ENCODE assay signal across 1 cellular context in the genomic region with DNA sequence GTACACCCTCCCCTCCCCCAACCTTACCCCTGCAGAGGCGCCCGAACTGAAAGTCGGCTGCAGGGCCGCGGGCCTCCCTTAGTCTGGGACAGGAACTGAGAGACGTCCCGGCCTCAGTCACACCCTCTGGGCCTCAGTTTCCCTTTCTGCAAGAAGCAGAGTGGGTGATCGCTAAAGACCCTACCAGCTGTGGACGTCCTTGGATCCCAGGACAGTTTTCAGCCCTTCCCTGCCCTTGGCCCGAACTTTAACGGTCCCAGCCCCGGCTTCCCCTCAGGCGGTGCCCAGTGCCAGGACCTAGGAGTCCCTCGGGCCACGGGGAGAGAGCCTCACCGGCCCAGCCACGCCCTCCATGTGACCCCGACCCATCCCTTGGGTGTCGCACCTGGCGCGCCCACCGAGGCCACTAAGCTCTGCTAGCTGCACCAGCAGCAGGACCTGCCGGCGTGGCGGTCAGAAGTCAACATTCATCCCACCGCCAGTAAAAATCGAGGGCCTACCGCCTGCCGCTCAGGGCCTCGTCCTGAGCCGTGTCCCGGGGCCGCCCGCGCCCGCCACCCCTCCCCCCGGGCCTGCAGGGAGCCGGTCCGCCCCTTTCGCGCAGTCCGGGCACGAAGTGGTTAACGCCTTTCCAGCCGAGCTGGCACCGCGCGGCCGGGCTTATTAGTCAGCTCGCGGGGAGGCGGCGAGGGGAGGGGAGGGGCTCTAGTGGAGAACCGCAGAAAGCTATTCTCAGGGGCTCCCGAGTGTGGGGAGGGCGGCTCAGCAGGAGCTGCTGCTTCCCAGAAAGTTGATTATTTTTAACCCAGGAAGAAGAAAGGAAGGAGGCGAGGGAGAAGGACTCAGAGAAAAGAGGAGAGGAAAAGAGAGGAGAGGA.
TF ChIP-seq lines count a peak whose summit lies in the region.

No MANE protein-coding gene starts in this region.

TF ChIP-seq in HEK293, 187 proteins besides CTCF, POLR2A, EP300 and RAD21 (continued from another document and continues in another):
- TF ChIP-seq, protein P1, sequence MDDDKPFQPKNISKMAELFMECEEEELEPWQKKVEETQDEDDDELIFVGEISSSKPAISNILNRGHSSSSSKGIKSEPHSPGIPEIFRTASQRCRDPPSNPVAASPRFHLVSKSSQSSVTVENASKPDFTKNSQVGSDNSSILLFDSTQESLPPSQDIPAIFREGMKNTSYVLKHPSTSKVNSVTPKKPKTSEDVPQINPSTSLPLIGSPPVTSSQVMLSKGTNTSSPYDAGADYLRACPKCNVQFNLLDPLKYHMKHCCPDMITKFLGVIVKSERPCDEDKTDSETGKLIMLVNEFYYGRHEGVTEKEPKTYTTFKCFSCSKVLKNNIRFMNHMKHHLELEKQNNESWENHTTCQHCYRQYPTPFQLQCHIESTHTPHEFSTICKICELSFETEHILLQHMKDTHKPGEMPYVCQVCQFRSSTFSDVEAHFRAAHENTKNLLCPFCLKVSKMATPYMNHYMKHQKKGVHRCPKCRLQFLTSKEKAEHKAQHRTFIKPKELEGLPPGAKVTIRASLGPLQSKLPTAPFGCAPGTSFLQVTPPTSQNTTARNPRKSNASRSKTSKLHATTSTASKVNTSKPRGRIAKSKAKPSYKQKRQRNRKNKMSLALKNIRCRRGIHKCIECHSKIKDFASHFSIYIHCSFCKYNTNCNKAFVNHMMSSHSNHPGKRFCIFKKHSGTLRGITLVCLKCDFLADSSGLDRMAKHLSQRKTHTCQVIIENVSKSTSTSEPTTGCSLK (tag by site-specific recombination; IDR thresholded peaks at IDR 0.05), result no peak
- TF ChIP-seq ZNF324 (tag by site-specific recombination; IDR thresholded peaks at IDR 0.05) (peak; percentile 69), ZNF214 (tag by site-specific recombination; IDR thresholded peaks at IDR 0.05; ENCODE audit: borderline replicate concordance) (no peak), ZNF529 (tag by site-specific recombination; IDR thresholded peaks at IDR 0.05; ENCODE audit: insufficient replicate concordance) (no peak), ZNF776 (tag by site-specific recombination; IDR thresholded peaks at IDR 0.05; ENCODE audit: borderline replicate concordance) (no peak), ZSCAN16 (tag by site-specific recombination; IDR thresholded peaks at IDR 0.05) (no peak), OSR2 (tag by site-specific recombination; IDR thresholded peaks at IDR 0.05) (peak; percentile 18), ZNF660 (tag by site-specific recombination; IDR thresholded peaks at IDR 0.05) (peak; percentile 87), ZNF555 (tag by site-specific recombination; conservative IDR thresholded peaks at IDR 0.05) (no peak), ZNF426 (tag by site-specific recombination; IDR thresholded peaks at IDR 0.05) (no peak), PRDM1 (tag by site-specific recombination; IDR thresholded peaks at IDR 0.05) (peak; percentile 69), SP2 (tag by site-specific recombination; IDR thresholded peaks at IDR 0.05) (peak; percentile 63), ZNF785 (tag by site-specific recombination; IDR thresholded peaks at IDR 0.05) (no peak), ZFP3 (tag by site-specific recombination; IDR thresholded peaks at IDR 0.05; ENCODE audit: low read depth) (no peak), SALL2 (tag by site-specific recombination; IDR thresholded peaks at IDR 0.05; ENCODE audit: borderline replicate concordance) (no peak), ZNF155 (tag by site-specific recombination; IDR thresholded peaks at IDR 0.05) (no peak), TCF7L2 (IDR thresholded peaks at IDR 0.05; ENCODE audit: borderline replicate concordance, low read depth, low read length) (no peak), ZNF544 (tag by site-specific recombination; IDR thresholded peaks at IDR 0.05) (no peak), ZNF623 (tag by site-specific recombination; IDR thresholded peaks at IDR 0.05) (no peak), SCRT2 (tag by site-specific recombination; IDR thresholded peaks at IDR 0.05) (no peak), ZBTB17 (tag by site-specific recombination; IDR thresholded peaks at IDR 0.05) (peak; percentile 74), ZSCAN23 (tag by site-specific recombination; IDR thresholded peaks at IDR 0.05) (no peak), ZNF394 (tag by site-specific recombination; IDR thresholded peaks at IDR 0.05; ENCODE audit: borderline replicate concordance) (peak; percentile 89), ZNF585B (tag by site-specific recombination; IDR thresholded peaks at IDR 0.05) (no peak), ZNF157 (tag by site-specific recombination; IDR thresholded peaks at IDR 0.05) (no peak; the same call in 1 of the 2 replicates), REPIN1 (tag by site-specific recombination; IDR thresholded peaks at IDR 0.05; ENCODE audit: low read depth) (no peak), ZBTB48 (tag by site-specific recombination; IDR thresholded peaks at IDR 0.05) (peak; percentile 9; the same call in 1 of the 2 replicates), ZBTB1 (tag by site-specific recombination; IDR thresholded peaks at IDR 0.05) (0 out of 2 replicates have a peak, but pooled peaks have one; percentile 14), GLI2 (tag by site-specific recombination; IDR thresholded peaks at IDR 0.05; ENCODE audit: borderline replicate concordance, low read depth) (no peak), ZBTB8A (tag by site-specific recombination; IDR thresholded peaks at IDR 0.05) (peak; percentile 98), MZF1 (tag by site-specific recombination; IDR thresholded peaks at IDR 0.05; ENCODE audit: borderline replicate concordance) (peak; percentile 58; the same call in 1 of the 2 replicates), KLF9 (tag by site-specific recombination; IDR thresholded peaks at IDR 0.05; ENCODE audit: low read depth) (peak; percentile 64), ZSCAN30 (tag by site-specific recombination; IDR thresholded peaks at IDR 0.05) (peak; percentile 93), ZNF558 (tag by site-specific recombination; IDR thresholded peaks at IDR 0.05) (no peak), ZNF146 (tag by site-specific recombination; IDR thresholded peaks at IDR 0.05) (no peak), ZNF10 (tag by site-specific recombination; IDR thresholded peaks at IDR 0.05) (0 out of 2 replicates have a peak, but pooled peaks have one; percentile 8), ZNF221 (tag by site-specific recombination; IDR thresholded peaks at IDR 0.05; ENCODE audit: borderline replicate concordance) (no peak), ZNF501 (tag by site-specific recombination; IDR thresholded peaks at IDR 0.05) (peak; percentile 28; the same call in 1 of the 2 replicates)
- TF ChIP-seq, protein P2, sequence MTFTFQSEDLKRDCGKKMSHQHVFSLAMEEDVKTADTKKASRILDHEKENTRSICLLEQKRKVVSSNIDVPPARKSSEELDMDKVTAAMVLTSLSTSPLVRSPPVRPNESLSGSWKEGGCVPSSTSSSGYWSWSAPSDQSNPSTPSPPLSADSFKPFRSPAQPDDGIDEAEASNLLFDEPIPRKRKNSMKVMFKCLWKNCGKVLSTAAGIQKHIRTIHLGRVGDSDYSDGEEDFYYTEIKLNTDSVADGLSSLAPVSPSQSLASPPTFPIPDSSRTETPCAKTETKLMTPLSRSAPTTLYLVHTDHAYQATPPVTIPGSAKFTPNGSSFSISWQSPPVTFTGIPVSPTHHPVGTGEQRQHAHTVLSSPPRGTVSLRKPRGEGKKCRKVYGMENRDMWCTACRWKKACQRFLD (tag by site-specific recombination; IDR thresholded peaks at IDR 0.05), result no peak
- TF ChIP-seq, protein P3, sequence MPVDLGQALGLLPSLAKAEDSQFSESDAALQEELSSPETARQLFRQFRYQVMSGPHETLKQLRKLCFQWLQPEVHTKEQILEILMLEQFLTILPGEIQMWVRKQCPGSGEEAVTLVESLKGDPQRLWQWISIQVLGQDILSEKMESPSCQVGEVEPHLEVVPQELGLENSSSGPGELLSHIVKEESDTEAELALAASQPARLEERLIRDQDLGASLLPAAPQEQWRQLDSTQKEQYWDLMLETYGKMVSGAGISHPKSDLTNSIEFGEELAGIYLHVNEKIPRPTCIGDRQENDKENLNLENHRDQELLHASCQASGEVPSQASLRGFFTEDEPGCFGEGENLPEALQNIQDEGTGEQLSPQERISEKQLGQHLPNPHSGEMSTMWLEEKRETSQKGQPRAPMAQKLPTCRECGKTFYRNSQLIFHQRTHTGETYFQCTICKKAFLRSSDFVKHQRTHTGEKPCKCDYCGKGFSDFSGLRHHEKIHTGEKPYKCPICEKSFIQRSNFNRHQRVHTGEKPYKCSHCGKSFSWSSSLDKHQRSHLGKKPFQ (tag by site-specific recombination; IDR thresholded peaks at IDR 0.05), result peak; percentile 25; the same call in 1 of the 2 replicates
- TF ChIP-seq, protein P4, sequence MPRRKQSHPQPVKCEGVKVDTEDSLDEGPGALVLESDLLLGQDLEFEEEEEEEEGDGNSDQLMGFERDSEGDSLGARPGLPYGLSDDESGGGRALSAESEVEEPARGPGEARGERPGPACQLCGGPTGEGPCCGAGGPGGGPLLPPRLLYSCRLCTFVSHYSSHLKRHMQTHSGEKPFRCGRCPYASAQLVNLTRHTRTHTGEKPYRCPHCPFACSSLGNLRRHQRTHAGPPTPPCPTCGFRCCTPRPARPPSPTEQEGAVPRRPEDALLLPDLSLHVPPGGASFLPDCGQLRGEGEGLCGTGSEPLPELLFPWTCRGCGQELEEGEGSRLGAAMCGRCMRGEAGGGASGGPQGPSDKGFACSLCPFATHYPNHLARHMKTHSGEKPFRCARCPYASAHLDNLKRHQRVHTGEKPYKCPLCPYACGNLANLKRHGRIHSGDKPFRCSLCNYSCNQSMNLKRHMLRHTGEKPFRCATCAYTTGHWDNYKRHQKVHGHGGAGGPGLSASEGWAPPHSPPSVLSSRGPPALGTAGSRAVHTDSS (tag by site-specific recombination; IDR thresholded peaks at IDR 0.05), result no peak
- TF ChIP-seq, protein P5, sequence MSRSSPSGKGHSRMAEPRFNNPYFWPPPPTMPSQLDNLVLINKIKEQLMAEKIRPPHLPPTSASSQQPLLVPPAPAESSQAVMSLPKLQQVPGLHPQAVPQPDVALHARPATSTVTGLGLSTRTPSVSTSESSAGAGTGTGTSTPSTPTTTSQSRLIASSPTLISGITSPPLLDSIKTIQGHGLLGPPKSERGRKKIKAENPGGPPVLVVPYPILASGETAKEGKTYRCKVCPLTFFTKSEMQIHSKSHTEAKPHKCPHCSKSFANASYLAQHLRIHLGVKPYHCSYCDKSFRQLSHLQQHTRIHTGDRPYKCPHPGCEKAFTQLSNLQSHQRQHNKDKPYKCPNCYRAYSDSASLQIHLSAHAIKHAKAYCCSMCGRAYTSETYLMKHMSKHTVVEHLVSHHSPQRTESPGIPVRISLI (tag by site-specific recombination; IDR thresholded peaks at IDR 0.05), result no peak
- TF ChIP-seq, protein P6, sequence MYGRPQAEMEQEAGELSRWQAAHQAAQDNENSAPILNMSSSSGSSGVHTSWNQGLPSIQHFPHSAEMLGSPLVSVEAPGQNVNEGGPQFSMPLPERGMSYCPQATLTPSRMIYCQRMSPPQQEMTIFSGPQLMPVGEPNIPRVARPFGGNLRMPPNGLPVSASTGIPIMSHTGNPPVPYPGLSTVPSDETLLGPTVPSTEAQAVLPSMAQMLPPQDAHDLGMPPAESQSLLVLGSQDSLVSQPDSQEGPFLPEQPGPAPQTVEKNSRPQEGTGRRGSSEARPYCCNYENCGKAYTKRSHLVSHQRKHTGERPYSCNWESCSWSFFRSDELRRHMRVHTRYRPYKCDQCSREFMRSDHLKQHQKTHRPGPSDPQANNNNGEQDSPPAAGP (tag by site-specific recombination; IDR thresholded peaks at IDR 0.05), result peak; percentile 90
- TF ChIP-seq, protein P7, sequence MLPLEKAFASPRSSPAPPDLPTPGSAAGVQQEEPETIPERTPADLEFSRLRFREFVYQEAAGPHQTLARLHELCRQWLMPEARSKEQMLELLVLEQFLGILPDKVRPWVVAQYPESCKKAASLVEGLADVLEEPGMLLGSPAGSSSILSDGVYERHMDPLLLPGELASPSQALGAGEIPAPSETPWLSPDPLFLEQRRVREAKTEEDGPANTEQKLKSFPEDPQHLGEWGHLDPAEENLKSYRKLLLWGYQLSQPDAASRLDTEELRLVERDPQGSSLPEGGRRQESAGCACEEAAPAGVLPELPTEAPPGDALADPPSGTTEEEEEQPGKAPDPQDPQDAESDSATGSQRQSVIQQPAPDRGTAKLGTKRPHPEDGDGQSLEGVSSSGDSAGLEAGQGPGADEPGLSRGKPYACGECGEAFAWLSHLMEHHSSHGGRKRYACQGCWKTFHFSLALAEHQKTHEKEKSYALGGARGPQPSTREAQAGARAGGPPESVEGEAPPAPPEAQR (tag by site-specific recombination; IDR thresholded peaks at IDR 0.05), result no peak
- TF ChIP-seq, protein P8, sequence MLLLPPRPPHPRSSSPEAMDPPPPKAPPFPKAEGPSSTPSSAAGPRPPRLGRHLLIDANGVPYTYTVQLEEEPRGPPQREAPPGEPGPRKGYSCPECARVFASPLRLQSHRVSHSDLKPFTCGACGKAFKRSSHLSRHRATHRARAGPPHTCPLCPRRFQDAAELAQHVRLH (tag by site-specific recombination; IDR thresholded peaks at IDR 0.05), result no peak; the same call in none of the 2 replicates
- TF ChIP-seq, protein P9, sequence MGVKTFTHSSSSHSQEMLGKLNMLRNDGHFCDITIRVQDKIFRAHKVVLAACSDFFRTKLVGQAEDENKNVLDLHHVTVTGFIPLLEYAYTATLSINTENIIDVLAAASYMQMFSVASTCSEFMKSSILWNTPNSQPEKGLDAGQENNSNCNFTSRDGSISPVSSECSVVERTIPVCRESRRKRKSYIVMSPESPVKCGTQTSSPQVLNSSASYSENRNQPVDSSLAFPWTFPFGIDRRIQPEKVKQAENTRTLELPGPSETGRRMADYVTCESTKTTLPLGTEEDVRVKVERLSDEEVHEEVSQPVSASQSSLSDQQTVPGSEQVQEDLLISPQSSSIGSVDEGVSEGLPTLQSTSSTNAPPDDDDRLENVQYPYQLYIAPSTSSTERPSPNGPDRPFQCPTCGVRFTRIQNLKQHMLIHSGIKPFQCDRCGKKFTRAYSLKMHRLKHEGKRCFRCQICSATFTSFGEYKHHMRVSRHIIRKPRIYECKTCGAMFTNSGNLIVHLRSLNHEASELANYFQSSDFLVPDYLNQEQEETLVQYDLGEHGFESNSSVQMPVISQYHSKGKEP (tag by site-specific recombination; IDR thresholded peaks at IDR 0.05), result no peak
- TF ChIP-seq, protein P10, sequence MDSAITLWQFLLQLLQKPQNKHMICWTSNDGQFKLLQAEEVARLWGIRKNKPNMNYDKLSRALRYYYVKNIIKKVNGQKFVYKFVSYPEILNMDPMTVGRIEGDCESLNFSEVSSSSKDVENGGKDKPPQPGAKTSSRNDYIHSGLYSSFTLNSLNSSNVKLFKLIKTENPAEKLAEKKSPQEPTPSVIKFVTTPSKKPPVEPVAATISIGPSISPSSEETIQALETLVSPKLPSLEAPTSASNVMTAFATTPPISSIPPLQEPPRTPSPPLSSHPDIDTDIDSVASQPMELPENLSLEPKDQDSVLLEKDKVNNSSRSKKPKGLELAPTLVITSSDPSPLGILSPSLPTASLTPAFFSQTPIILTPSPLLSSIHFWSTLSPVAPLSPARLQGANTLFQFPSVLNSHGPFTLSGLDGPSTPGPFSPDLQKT (IDR thresholded peaks at IDR 0.05; ENCODE audit: borderline replicate concordance, low read depth, low read length), result no peak
